Comparison of ENCODE assay signal across 8 cellular contexts in genomic region chr18:50268022-50268747, GRCh38. TPM values are rescaled to one million over a fixed set of nuclear protein-coding genes. Genes with fewer than 3 reads are reported as not detected.
DNase-seq lines count a peak whose midpoint lies in the region; ATAC-seq and TF ChIP-seq lines count a peak whose summit lies in the region.

No MANE protein-coding gene starts in this region.

- H3K9ac ChIP-seq in endodermal cell (ENCODE audit: extremely low read depth, low read length, poor library complexity, severe bottlenecking) = no peak overlapping the region

- ATAC-seq in CD4-positive, alpha-beta T cell (ENCODE audit: poor library complexity) = peak; percentile 76
- ATAC-seq in GM19397 (IDR thresholded peaks at IDR 0.05; ENCODE audit: unreplicated experiment) (peak; percentile 70), HG03521 (IDR thresholded peaks at IDR 0.05; ENCODE audit: unreplicated experiment) (peak; percentile 66)
- ATAC-seq in activated CD8-positive, alpha-beta T cell treated with anti-CD3 and anti-CD28 coated beads for 36 hours = peak; percentile 73

- H3K9me3 Mint-ChIP-seq in CD4-positive, alpha-beta T cell = no peaks in the 10 kb centered on the region
- H3K9me3 Mint-ChIP-seq in activated CD8-positive, alpha-beta T cell treated with anti-CD3 and anti-CD28 coated beads for 36 hours = no peaks in the 10 kb centered on the region
- no peaks in the 10 kb centered on the region for H3K9me3 Mint-ChIP-seq in endodermal cell

- no peaks in the 10 kb centered on the region for H3K9me3 ChIP-seq in CD4-positive, alpha-beta T cell (ENCODE audit: control insufficient read depth, low read length)
- H3K9me3 ChIP-seq in endodermal cell (ENCODE audit: control insufficient read depth, low read length) (no peaks in the 10 kb centered on the region), mononuclear cell (ENCODE audit: low read depth, low read length) (no peaks in the 10 kb centered on the region)

- WGBS in endodermal cell (ENCODE audit: insufficient coverage in 1 of 2, insufficient read length in 1 of 2), 2 experiments = 87 to 96% methylated on average over 19 to 56 of the region's 56 CpGs

- peaks cover 59% of the 10 kb centered on the region for H3K36me3 ChIP-seq in endodermal cell (ENCODE audit: control insufficient read depth, insufficient read depth, low read length)

- CTCF ChIA-PET in CD4-positive, alpha-beta T cell (lab: Charles Lee) = interaction anchor here (0.8 to 2.4 kb wide), 4 partner anchors 10 to 106 kb away, joined by 3 to 6 read pairs (median 4); partner anchors contain the start of genes MBD1 and SKA1
- CTCF ChIA-PET in activated CD8-positive, alpha-beta T cell treated with anti-CD3 and anti-CD28 coated beads for 36 hours (lab: Charles Lee) = interaction anchor here (0.6 to 3.1 kb wide), 13 partner anchors 9 to 168 kb away, joined by 3 to 23 read pairs (median 4); partner anchors contain the start of gene MBD1

- no peak overlapping the region for H3K4me3 ChIP-seq in endodermal cell (ENCODE audit: low read length)
- peak overlapping the region; percentile 50 for H3K4me3 ChIP-seq in mononuclear cell (ENCODE audit: low read length)

- H3K4me3 Mint-ChIP-seq in CD4-positive, alpha-beta T cell = peak overlapping the region; percentile 82
- H3K4me3 Mint-ChIP-seq in activated CD8-positive, alpha-beta T cell treated with anti-CD3 and anti-CD28 coated beads for 36 hours = peak overlapping the region; percentile 65
- peak overlapping the region; percentile 66 for H3K4me3 Mint-ChIP-seq in endodermal cell

- H3K4me1 ChIP-seq in endodermal cell (ENCODE audit: control insufficient read depth, insufficient read depth, low read length) (no peaks in the 10 kb centered on the region), mononuclear cell (ENCODE audit: insufficient read depth, low read length) (peaks cover 28% of the 10 kb centered on the region)

- H3K4me1 Mint-ChIP-seq in CD4-positive, alpha-beta T cell (ENCODE audit: low read depth) = peaks cover 30% of the 10 kb centered on the region
- peaks cover 27% of the 10 kb centered on the region for H3K4me1 Mint-ChIP-seq in activated CD8-positive, alpha-beta T cell treated with anti-CD3 and anti-CD28 coated beads for 36 hours (ENCODE audit: low read depth)
- H3K4me1 Mint-ChIP-seq in endodermal cell = peaks cover 3% of the 10 kb centered on the region

- TF ChIP-seq CTCF in CD4-positive, alpha-beta T cell (IDR thresholded peaks at IDR 0.05) = peak; percentile 81
- peak; percentile 71 for TF ChIP-seq CTCF in activated CD8-positive, alpha-beta T cell treated with anti-CD3 and anti-CD28 coated beads for 36 hours (IDR thresholded peaks at IDR 0.05)
- TF ChIP-seq CTCF in endodermal cell (conservative IDR thresholded peaks at IDR 0.05) = peak; percentile 92

- H3K27me3 Mint-ChIP-seq in CD4-positive, alpha-beta T cell = no peaks in the 10 kb centered on the region
- H3K27me3 Mint-ChIP-seq in activated CD8-positive, alpha-beta T cell treated with anti-CD3 and anti-CD28 coated beads for 36 hours = no peaks in the 10 kb centered on the region
- peaks cover 16% of the 10 kb centered on the region for H3K27me3 Mint-ChIP-seq in endodermal cell (ENCODE audit: insufficient read depth)

- peaks cover 40% of the 10 kb centered on the region for H3K36me3 Mint-ChIP-seq in CD4-positive, alpha-beta T cell (ENCODE audit: low read depth)
- H3K36me3 Mint-ChIP-seq in activated CD8-positive, alpha-beta T cell treated with anti-CD3 and anti-CD28 coated beads for 36 hours (ENCODE audit: low read depth) = peaks cover 33% of the 10 kb centered on the region
- H3K36me3 Mint-ChIP-seq in endodermal cell (ENCODE audit: low read depth) = peaks cover 40% of the 10 kb centered on the region

- no peak overlapping the region for H3K27ac ChIP-seq in CD4-positive, alpha-beta T cell (ENCODE audit: low read depth, low read length)
- no peak overlapping the region for H3K27ac ChIP-seq in endodermal cell (ENCODE audit: low read depth, low read length)

- POLR2A ChIA-PET in CD4-positive, alpha-beta T cell (lab: Charles Lee) = interaction anchor here (0.7 to 4.4 kb wide), 2 partner anchors 13 to 39 kb away, joined by 5 to 42 read pairs; partner anchors contain the start of gene MBD1
- POLR2A ChIA-PET in activated CD8-positive, alpha-beta T cell treated with anti-CD3 and anti-CD28 coated beads for 36 hours (lab: Charles Lee) = interaction anchor here (0.6 to 5.0 kb wide), 4 partner anchors 14 to 151 kb away, joined by 3 to 32 read pairs (median 3); partner anchors contain the start of gene MBD1

- intact Hi-C loops in CD4-positive, alpha-beta T cell (cut with DNase I, micrococcal nuclease) = loop anchor here (2.0 to 5.0 kb wide), 5 partner anchors 39 to 1591 kb away; partner anchors contain the start of gene SKA1 (in 1 of the 2)
- intact Hi-C loops in activated CD8-positive, alpha-beta T cell treated with anti-CD3 and anti-CD28 coated beads for 36 hours (cut with micrococcal nuclease) = no loop called here

- peak overlapping the region; percentile 63 for H3K27ac Mint-ChIP-seq in CD4-positive, alpha-beta T cell
- H3K27ac Mint-ChIP-seq in activated CD8-positive, alpha-beta T cell treated with anti-CD3 and anti-CD28 coated beads for 36 hours = peak overlapping the region; percentile 64
- H3K27ac Mint-ChIP-seq in endodermal cell = peak overlapping the region; percentile 83

- DNase-seq in CD4-positive, alpha-beta T cell = peak; percentile 61 to 85 (median 70)
- DNase-seq in activated CD8-positive, alpha-beta T cell treated with anti-CD3 and anti-CD28 coated beads for 36 hours = peak; percentile 90
- DNase-seq in endodermal cell (peak; percentile 96), RKO (ENCODE audit: low spot score) (no peak)
- peak; percentile 72 for DNase-seq in stimulated activated CD8-positive, alpha-beta memory T cell treated with anti-CD3 and anti-CD28 coated beads, Interleukin-4, amount 100 ng/mL, for 24 hours (ENCODE audit: low read depth)

- H3K27me3 ChIP-seq in CD4-positive, alpha-beta T cell (ENCODE audit: control insufficient read depth, insufficient read depth, low read length) = no peaks in the 10 kb centered on the region
- H3K27me3 ChIP-seq in endodermal cell (ENCODE audit: control insufficient read depth, insufficient read depth, low read length, poor library complexity, severe bottlenecking) (peaks cover 17% of the 10 kb centered on the region), mononuclear cell (ENCODE audit: insufficient read depth, low read length) (no peaks in the 10 kb centered on the region)

RNA-seq across cellular contexts. Expression of gene CFAP53, which starts 1.9 kb away (rescaled TPM):
- under 1 TPM; 0.33 to 0.47 TPM for total RNA-seq in CD4-positive, alpha-beta T cell
- under 1 TPM; 0.27 to 0.76 TPM for total RNA-seq in activated CD8-positive, alpha-beta T cell treated with anti-CD3 and anti-CD28 coated beads for 36 hours
- total RNA-seq in endodermal cell (under 1 TPM; 0.37 to 0.66 TPM), mononuclear cell (not detected)
- 0.89 TPM for polyA plus RNA-seq in endodermal cell (2013, experiment 1 of 2)
- 1.2 TPM for polyA plus RNA-seq in endodermal cell (2013, experiment 2 of 2)

RNA-seq across cellular contexts. Expression of gene MBD1, which starts 13.1 kb away (rescaled TPM):
- total RNA-seq in CD4-positive, alpha-beta T cell = 100 to 1,000 TPM; 103 to 107 TPM
- total RNA-seq in activated CD8-positive, alpha-beta T cell treated with anti-CD3 and anti-CD28 coated beads for 36 hours = 10 to 100 TPM; 67.4 to 69.0 TPM
- total RNA-seq in endodermal cell (10 to 100 TPM; 77.1 to 79.6 TPM), mononuclear cell (41.6 TPM)
- 56.2 TPM for polyA plus RNA-seq in endodermal cell (2013, experiment 1 of 2)
- polyA plus RNA-seq in endodermal cell (2013, experiment 2 of 2) = 45.2 TPM

RNA-seq across cellular contexts. Expression of gene CXXC1, which starts 19.3 kb away (rescaled TPM):
- 100 to 1,000 TPM; 120 to 128 TPM for total RNA-seq in CD4-positive, alpha-beta T cell
- total RNA-seq in activated CD8-positive, alpha-beta T cell treated with anti-CD3 and anti-CD28 coated beads for 36 hours = 10 to 100 TPM; 87.0 to 88.0 TPM
- total RNA-seq in endodermal cell (100 to 1,000 TPM in 1 of 2 donors, 10 to 100 TPM in 1; 93.1 to 102 TPM), mononuclear cell (46.9 TPM)
- 65.0 TPM for polyA plus RNA-seq in endodermal cell (2013, experiment 1 of 2)
- 62.4 TPM for polyA plus RNA-seq in endodermal cell (2013, experiment 2 of 2)
